ENCODE assay signal across 16 cellular contexts in the genomic region with DNA sequence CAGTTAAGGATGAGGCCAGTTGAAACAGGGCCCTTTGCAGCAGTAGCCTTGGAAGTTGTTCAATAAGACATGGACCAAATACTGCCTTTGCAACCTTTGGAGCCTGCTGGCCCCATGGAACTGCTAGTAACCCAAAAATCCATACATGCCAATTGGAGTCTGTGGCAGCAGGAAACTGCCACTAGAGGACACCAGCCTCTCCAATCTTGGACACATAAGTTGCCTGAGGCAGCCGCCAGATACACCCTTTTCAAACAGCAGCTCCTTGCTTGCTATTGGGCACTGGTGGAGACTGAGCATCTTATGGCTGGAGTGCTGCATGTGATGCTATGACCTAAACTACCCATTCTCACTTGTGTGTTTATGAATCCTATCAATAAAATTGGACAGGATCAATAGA. TPM values are rescaled to one million over a fixed set of nuclear protein-coding genes. Genes with fewer than 3 reads are reported as not detected.
DNase-seq lines count a peak whose midpoint lies in the region; ATAC-seq, FAIRE-seq and TF ChIP-seq lines count a peak whose summit lies in the region.
"Had no signal": no experiment of that assay in that cellular context is flagged by ENCODE, and none has a peak within 500 bp of the region (broad histone marks: within the 10 kb centered on the region; RNA-seq: fewer than 3 reads in every experiment).

No MANE protein-coding gene starts in this region.

- no peak for DNase-seq in activated naive CD8-positive, alpha-beta T cell treated with anti-CD3 and anti-CD28 coated beads, Interleukin-2, amount 50 U/mL, for 24 hours
- DNase-seq in activated naive CD8-positive, alpha-beta T cell treated with anti-CD3 and anti-CD28 coated beads for 36 hours: no peak
- DNase-seq in NCI-H69 (lab: John Stamatoyannopoulos, UW) (peak; percentile 9), endodermal cell (peak; percentile 57), testis (peak; percentile 68), pancreas (no peak), GM20000 (ENCODE audit: low spot score) (no peak), KBM-7 (no peak)
- DNase-seq: activated CD4-positive, alpha-beta T cell treated with anti-CD3 and anti-CD28 coated beads, Interleukin-2, amount 10 ng/mL, durations not matched to agents 7 days and 5 days; activated effector memory CD4-positive, alpha-beta T cell treated with Interleukin-2 at 50 U/mL for 16 hours; GF-D8; stimulated activated CD4-positive, alpha-beta T cell treated with anti-CD3 and anti-CD28 coated beads, Interleukin-2, amount 100 ng/mL, for 24 hours had no signal

- no peak overlapping the region for H3K4me3 Mint-ChIP-seq in activated naive CD8-positive, alpha-beta T cell treated with anti-CD3 and anti-CD28 coated beads, Interleukin-2, amount 50 U/mL, for 24 hours
- no peak overlapping the region for H3K4me3 Mint-ChIP-seq in activated naive CD8-positive, alpha-beta T cell treated with anti-CD3 and anti-CD28 coated beads for 36 hours
- H3K4me3 Mint-ChIP-seq in endodermal cell: no peak overlapping the region
- H3K4me3 Mint-ChIP-seq: activated CD4-positive, alpha-beta T cell treated with anti-CD3 and anti-CD28 coated beads, Interleukin-2, amount 10 ng/mL, durations not matched to agents 7 days and 5 days; memory B cell; stimulated activated effector memory CD8-positive, alpha-beta T cell treated with anti-CD3 and anti-CD28 coated beads, Interleukin-12 subunit alpha, Interleukin-12 subunit beta, amount 100 ng/mL, for 72 hours had no signal

- no peak overlapping the region for H3K27ac Mint-ChIP-seq in activated naive CD8-positive, alpha-beta T cell treated with anti-CD3 and anti-CD28 coated beads, Interleukin-2, amount 50 U/mL, for 24 hours
- no peak overlapping the region for H3K27ac Mint-ChIP-seq in activated naive CD8-positive, alpha-beta T cell treated with anti-CD3 and anti-CD28 coated beads for 36 hours
- H3K27ac Mint-ChIP-seq in endodermal cell: no peak overlapping the region
- H3K27ac Mint-ChIP-seq: activated CD4-positive, alpha-beta T cell treated with anti-CD3 and anti-CD28 coated beads, Interleukin-2, amount 10 ng/mL, durations not matched to agents 7 days and 5 days; memory B cell; stimulated activated effector memory CD8-positive, alpha-beta T cell treated with anti-CD3 and anti-CD28 coated beads, Interleukin-12 subunit alpha, Interleukin-12 subunit beta, amount 100 ng/mL, for 72 hours had no signal

- in situ Hi-C loops in KBM-7 (cut with MboI; ENCODE audit: low pct_unique_long_range_greater_than_20kb, low sequenced_read_pairs): no loop called here

- H3K27me3 ChIP-seq in endodermal cell (ENCODE audit: control insufficient read depth, insufficient read depth, low read length, poor library complexity, severe bottlenecking) (no peaks in the 10 kb centered on the region), testis (no peaks in the 10 kb centered on the region), pancreas (no peaks in the 10 kb centered on the region)

- H3K27ac ChIP-seq in endodermal cell (ENCODE audit: low read depth, low read length): no peak overlapping the region
- H3K27ac ChIP-seq in testis: no peak overlapping the region
- no peak overlapping the region for H3K27ac ChIP-seq in pancreas

- no peak for FAIRE-seq in pancreas (lab: Jason Lieb, UNC)

- H3K9ac ChIP-seq in endodermal cell (ENCODE audit: extremely low read depth, low read length, poor library complexity, severe bottlenecking): no peak overlapping the region

- H3K36me3 Mint-ChIP-seq in activated naive CD8-positive, alpha-beta T cell treated with anti-CD3 and anti-CD28 coated beads, Interleukin-2, amount 50 U/mL, for 24 hours (ENCODE audit: low read depth): no peaks in the 10 kb centered on the region
- no peaks in the 10 kb centered on the region for H3K36me3 Mint-ChIP-seq in activated naive CD8-positive, alpha-beta T cell treated with anti-CD3 and anti-CD28 coated beads for 36 hours
- no peaks in the 10 kb centered on the region for H3K36me3 Mint-ChIP-seq in endodermal cell (ENCODE audit: low read depth)
- H3K36me3 Mint-ChIP-seq: memory B cell; stimulated activated effector memory CD8-positive, alpha-beta T cell treated with anti-CD3 and anti-CD28 coated beads, Interleukin-12 subunit alpha, Interleukin-12 subunit beta, amount 100 ng/mL, for 72 hours had no signal

- H3K36me3 ChIP-seq in endodermal cell (ENCODE audit: control insufficient read depth, insufficient read depth, low read length): no peaks in the 10 kb centered on the region
- H3K36me3 ChIP-seq in testis (ENCODE audit: low read depth, missing control alignments): no peaks in the 10 kb centered on the region
- no peaks in the 10 kb centered on the region for H3K36me3 ChIP-seq in pancreas

- 79 to 100% methylated on average over 1 of the region's 1 CpG for WGBS in endodermal cell (ENCODE audit: insufficient coverage in 1 of 2, insufficient read length in 1 of 2), 2 experiments
- 50 to 65% methylated on average over 1 of the region's 1 CpG for WGBS in testis, 2 donors
- WGBS in pancreas, 2 donors: 43 to 68% methylated on average over 1 of the region's 1 CpG

- no peak overlapping the region for H3K4me3 ChIP-seq in endodermal cell (ENCODE audit: low read length)
- no peak overlapping the region for H3K4me3 ChIP-seq in testis
- no peak overlapping the region for H3K4me3 ChIP-seq in pancreas

- peaks cover 2% of the 10 kb centered on the region for H3K27me3 Mint-ChIP-seq in activated naive CD8-positive, alpha-beta T cell treated with anti-CD3 and anti-CD28 coated beads, Interleukin-2, amount 50 U/mL, for 24 hours
- H3K27me3 Mint-ChIP-seq in activated naive CD8-positive, alpha-beta T cell treated with anti-CD3 and anti-CD28 coated beads for 36 hours: no peaks in the 10 kb centered on the region
- H3K27me3 Mint-ChIP-seq in endodermal cell (ENCODE audit: insufficient read depth): peaks cover 10% of the 10 kb centered on the region
- H3K27me3 Mint-ChIP-seq: activated CD4-positive, alpha-beta T cell treated with anti-CD3 and anti-CD28 coated beads, Interleukin-2, amount 10 ng/mL, durations not matched to agents 7 days and 5 days had no signal

- H3K4me1 ChIP-seq in endodermal cell (ENCODE audit: control insufficient read depth, insufficient read depth, low read length) (no peaks in the 10 kb centered on the region), testis (no peaks in the 10 kb centered on the region), pancreas (no peaks in the 10 kb centered on the region)

- intact Hi-C loops in testis (cut with DNase I; ENCODE audit: low total_unique reads): no loop called here
- intact Hi-C loops in pancreas (cut with DNase I): no loop called here

- no peak for TF ChIP-seq POLR2A in testis (IDR thresholded peaks at IDR 0.05)

- peak; percentile 59 for TF ChIP-seq CTCF in endodermal cell (conservative IDR thresholded peaks at IDR 0.05)
- peak in 2 of 3 experiments; percentile 27 to 43 for TF ChIP-seq CTCF in testis (IDR thresholded peaks at IDR 0.05)
- TF ChIP-seq CTCF in pancreas (IDR thresholded peaks at IDR 0.05): no peak
- TF ChIP-seq CTCF in GM20000 (IDR thresholded peaks at IDR 0.05; ENCODE audit: extremely low read depth, missing control alignments): no peak

- no peaks in the 10 kb centered on the region for H3K9me3 Mint-ChIP-seq in activated naive CD8-positive, alpha-beta T cell treated with anti-CD3 and anti-CD28 coated beads, Interleukin-2, amount 50 U/mL, for 24 hours
- H3K9me3 Mint-ChIP-seq in activated naive CD8-positive, alpha-beta T cell treated with anti-CD3 and anti-CD28 coated beads for 36 hours: no peaks in the 10 kb centered on the region
- H3K9me3 Mint-ChIP-seq in endodermal cell: no peaks in the 10 kb centered on the region
- H3K9me3 Mint-ChIP-seq: activated CD4-positive, alpha-beta T cell treated with anti-CD3 and anti-CD28 coated beads, Interleukin-2, amount 10 ng/mL, durations not matched to agents 7 days and 5 days; memory B cell; stimulated activated effector memory CD8-positive, alpha-beta T cell treated with anti-CD3 and anti-CD28 coated beads, Interleukin-12 subunit alpha, Interleukin-12 subunit beta, amount 100 ng/mL, for 72 hours had no signal

- no peaks in the 10 kb centered on the region for H3K9me3 ChIP-seq in endodermal cell (ENCODE audit: control insufficient read depth, low read length)
- H3K9me3 ChIP-seq in testis: no peaks in the 10 kb centered on the region
- no peaks in the 10 kb centered on the region for H3K9me3 ChIP-seq in pancreas

- peak; percentile 28 for ATAC-seq in activated naive CD8-positive, alpha-beta T cell treated with anti-CD3 and anti-CD28 coated beads, Interleukin-2, amount 50 U/mL, for 24 hours
- ATAC-seq in pancreas: no peak
- ATAC-seq: stimulated activated effector memory CD8-positive, alpha-beta T cell treated with anti-CD3 and anti-CD28 coated beads, Interleukin-12 subunit alpha, Interleukin-12 subunit beta, amount 100 ng/mL, for 72 hours had no signal

- H3K4me1 Mint-ChIP-seq in activated naive CD8-positive, alpha-beta T cell treated with anti-CD3 and anti-CD28 coated beads, Interleukin-2, amount 50 U/mL, for 24 hours: no peaks in the 10 kb centered on the region
- no peaks in the 10 kb centered on the region for H3K4me1 Mint-ChIP-seq in activated naive CD8-positive, alpha-beta T cell treated with anti-CD3 and anti-CD28 coated beads for 36 hours
- peaks cover 14% of the 10 kb centered on the region for H3K4me1 Mint-ChIP-seq in endodermal cell
- H3K4me1 Mint-ChIP-seq: activated CD4-positive, alpha-beta T cell treated with anti-CD3 and anti-CD28 coated beads, Interleukin-2, amount 10 ng/mL, durations not matched to agents 7 days and 5 days; memory B cell; stimulated activated effector memory CD8-positive, alpha-beta T cell treated with anti-CD3 and anti-CD28 coated beads, Interleukin-12 subunit alpha, Interleukin-12 subunit beta, amount 100 ng/mL, for 72 hours had no signal

RNA-seq across cellular contexts. Expression of a gene that starts 14.8 kb away (rescaled TPM):
- total RNA-seq in activated naive CD8-positive, alpha-beta T cell treated with anti-CD3 and anti-CD28 coated beads for 36 hours: 100 to 1,000 TPM; 146 TPM
- 10 to 100 TPM; 34.3 to 39.9 TPM for total RNA-seq in endodermal cell
- 29.2 TPM for polyA plus RNA-seq in endodermal cell (2013, experiment 1 of 2)
- polyA plus RNA-seq in endodermal cell (2013, experiment 2 of 2): 27.9 TPM
- total RNA-seq in testis: 100 to 1,000 TPM in 1 of 2 donors, 10 to 100 TPM in 1; 98.9 to 100 TPM
- polyA plus RNA-seq in testis (ENCODE audit: insufficient read depth, low read depth, low replicate concordance): 108 TPM
- total RNA-seq in pancreas: 10 to 100 TPM; 14.5 to 30.0 (median 19.5) TPM
- 10 to 100 TPM; 10.4 to 18.3 TPM for polyA plus RNA-seq in pancreas

RNA-seq across cellular contexts. Expression of a gene that starts 47.2 kb away (rescaled TPM):
- not detected for total RNA-seq in activated naive CD8-positive, alpha-beta T cell treated with anti-CD3 and anti-CD28 coated beads for 36 hours
- not detected for total RNA-seq in endodermal cell
- polyA plus RNA-seq in endodermal cell (2013, experiment 1 of 2): not detected
- polyA plus RNA-seq in endodermal cell (2013, experiment 2 of 2): not detected
- total RNA-seq in testis: not detected
- not detected for polyA plus RNA-seq in testis (ENCODE audit: insufficient read depth, low read depth, low replicate concordance)
- not detected for total RNA-seq in pancreas
- not detected for polyA plus RNA-seq in pancreas
- total RNA-seq: activated CD4-positive, alpha-beta T cell treated with anti-CD3 and anti-CD28 coated beads, Interleukin-2, amount 10 ng/mL, durations not matched to agents 7 days and 5 days; esophagus mucosa; T-helper 1 cell treated with Interleukin-12 subunit alpha and Interleukin-12 subunit beta and Interleukin-4 antibody, amounts not matched to agents 30 ng/mL and 1 ng/mL, for 36 hours had no signal

RNA-seq across cellular contexts. Expression of a gene that starts 50.3 kb away (rescaled TPM):
- total RNA-seq in activated naive CD8-positive, alpha-beta T cell treated with anti-CD3 and anti-CD28 coated beads for 36 hours: 10 to 100 TPM; 56.5 to 57.9 TPM
- total RNA-seq in endodermal cell (10 to 100 TPM; 28.2 to 36.3 TPM), testis (10 to 100 TPM; 15.9 to 20.7 TPM), pancreas (10 to 100 TPM; 11.4 to 20.6 (median 16.5) TPM)
- 29.0 TPM for polyA plus RNA-seq in endodermal cell (2013, experiment 1 of 2)
- 28.5 TPM for polyA plus RNA-seq in endodermal cell (2013, experiment 2 of 2)
- polyA plus RNA-seq in testis (ENCODE audit: insufficient read depth, low read depth, low replicate concordance) (31.7 TPM), pancreas (10 to 100 TPM; 14.9 to 56.8 TPM)

RNA-seq across cellular contexts. Expression of a gene that starts 52.3 kb away (rescaled TPM):
- total RNA-seq in activated naive CD8-positive, alpha-beta T cell treated with anti-CD3 and anti-CD28 coated beads for 36 hours: 10 to 100 TPM; 57.2 to 72.5 TPM
- total RNA-seq in endodermal cell (100 to 1,000 TPM in 1 of 2 donors, 10 to 100 TPM in 1; 94.5 to 107 TPM), testis (10 to 100 TPM; 22.8 to 27.3 TPM), pancreas (10 to 100 TPM; 12.0 to 28.5 (median 15.0) TPM)
- polyA plus RNA-seq in endodermal cell (2013, experiment 1 of 2): 73.8 TPM
- polyA plus RNA-seq in endodermal cell (2013, experiment 2 of 2): 61.5 TPM
- polyA plus RNA-seq in testis (ENCODE audit: insufficient read depth, low read depth, low replicate concordance) (51.7 TPM), pancreas (1 to 10 TPM; 5.1 to 8.2 TPM)

Comparison
In these comparisons a context has a peak if more than half of its experiments do, and no peak if none do; other contexts are left out.
1. DNase-seq: peak in NCI-H69 (single experiment), endodermal cell (single experiment) and testis (single experiment); none in activated naive CD8-positive, alpha-beta T cell treated with anti-CD3 and anti-CD28 coated beads, Interleukin-2, amount 50 U/mL, for 24 hours (single experiment), activated naive CD8-positive, alpha-beta T cell treated with anti-CD3 and anti-CD28 coated beads for 36 hours (single experiment), pancreas (0 of 6), GM20000 (single experiment) and KBM-7 (single experiment).
2. CTCF ChIP-seq: peak in endodermal cell (single experiment) and testis (2 of 3); none in pancreas (0 of 4) and GM20000 (single experiment).